Comparison of ENCODE assay signal across 14 cellular contexts in genomic region chr15:89052474-89052873, GRCh38. TPM values are rescaled to one million over a fixed set of nuclear protein-coding genes. Genes with fewer than 3 reads are reported as not detected.
A peak's percentile ranks its signal among the peaks of the same experiment; 100 is the strongest.
DNase-seq lines count a peak whose midpoint lies in the region; ATAC-seq and TF ChIP-seq lines count a peak whose summit lies in the region.
"Had no signal": no experiment of that assay in that cellular context is flagged by ENCODE, and none has a peak within 500 bp of the region (broad histone marks: within the 10 kb centered on the region; RNA-seq: fewer than 3 reads in every experiment).

No MANE protein-coding gene starts in this region.

- DNase-seq in GM03348 (ENCODE audit: low spot score) = peak; percentile 87
- peak; percentile 87 for DNase-seq in RPMI7951 (ENCODE audit: low read depth)
- peak; percentile 96 to 99 for DNase-seq in fibroblast of lung (ENCODE audit: low read depth in 2 of 2)
- DNase-seq in NCI-H446 (lab: John Stamatoyannopoulos, UW) = no peak
- DNase-seq in NCI-H82 treated with DMSO at 0.1 percent for 48 hours (lab: John Stamatoyannopoulos, UW; ENCODE audit: unreplicated experiment) = no peak
- no peak for DNase-seq in SW 1271 (lab: John Stamatoyannopoulos, UW)
- DNase-seq: activated naive CD8-positive, alpha-beta T cell treated with anti-CD3 and anti-CD28 coated beads, Interleukin-2, amount 10 ng/mL, durations not matched to agents 7 days and 5 days; DMS79; NCI-H2029 treated with DMSO at 0.1 percent for 48 hours; stimulated activated naive B cell treated with anti-CD40 and anti-IgM and Interleukin-4, amounts not matched to agents 10 μg/mL and 1 μg/mL and 100 μg/mL, for 72 hours had no signal

- no peaks in the 10 kb centered on the region for H3K79me2 ChIP-seq in fibroblast of lung (ENCODE audit: control insufficient read depth, insufficient read depth, low read length)

- H3K27me3 ChIP-seq in fibroblast of lung (ENCODE audit: control insufficient read depth, insufficient read depth, low read length) = no peaks in the 10 kb centered on the region
- H3K27me3 ChIP-seq in skeletal muscle tissue (ENCODE audit: control insufficient read depth in 3 of 3, insufficient read depth in 3 of 3, low read length in 3 of 3) = peaks cover 0 to 5% (median 0%) of the 10 kb centered on the region in 3 donors

- ATAC-seq in GM18907 (IDR thresholded peaks at IDR 0.05; ENCODE audit: unreplicated experiment) = no peak
- ATAC-seq: HCT116; Right ventricle myocardium inferior; stimulated activated naive B cell treated with anti-CD40 and anti-IgM and Interleukin-4, amounts not matched to agents 10 μg/mL and 1 μg/mL and 100 μg/mL, for 72 hours had no signal

- peaks cover 8% of the 10 kb centered on the region for H3K4me1 ChIP-seq in fibroblast of lung (ENCODE audit: control insufficient read depth, extremely low read depth, insufficient read depth, low read length)
- peaks cover 0 to 8% (median 0%) of the 10 kb centered on the region in 3 donors for H3K4me1 ChIP-seq in skeletal muscle tissue (ENCODE audit: control insufficient read depth in 3 of 3, insufficient read depth in 3 of 3, low read length in 3 of 3)

- no peak overlapping the region for H2AFZ ChIP-seq in fibroblast of lung (ENCODE audit: low read length)

- no peaks in the 10 kb centered on the region for H3K9me3 ChIP-seq in fibroblast of lung (ENCODE audit: control insufficient read depth, insufficient read depth, low read depth, low read length)
- H3K9me3 ChIP-seq in skeletal muscle tissue (ENCODE audit: control insufficient read depth in 3 of 3, low read length in 3 of 3) = no peaks in the 10 kb centered on the region

- H3K27ac ChIP-seq in fibroblast of lung (ENCODE audit: insufficient read depth, low read length) = peak overlapping the region; percentile 73
- H3K27ac ChIP-seq in skeletal muscle tissue (ENCODE audit: low read depth, low read length) = peak overlapping the region; percentile 51

- no peak overlapping the region for H3K4me2 ChIP-seq in fibroblast of lung (ENCODE audit: extremely low read depth, insufficient read depth, low read length)

- H4K20me1 ChIP-seq in fibroblast of lung (ENCODE audit: control insufficient read depth, extremely low read depth, insufficient read depth, low read length) = no peaks in the 10 kb centered on the region

- H3K9ac ChIP-seq in fibroblast of lung (ENCODE audit: insufficient read depth, low read length) (no peak overlapping the region), skeletal muscle tissue (ENCODE audit: low read depth in 1 of 3, low read length in 3 of 3) (no peak overlapping the region)

- H3K36me3 ChIP-seq in fibroblast of lung (ENCODE audit: control insufficient read depth, insufficient read depth, low read length) = no peaks in the 10 kb centered on the region
- no peaks in the 10 kb centered on the region for H3K36me3 ChIP-seq in skeletal muscle tissue (ENCODE audit: control insufficient read depth in 3 of 3, insufficient read depth in 3 of 3, low read length in 3 of 3)

- no peak for TF ChIP-seq CTCF in fibroblast of lung (conservative IDR thresholded peaks at IDR 0.05 in 1 of 2, IDR thresholded peaks at IDR 0.05 in 1 of 2; ENCODE audit: low read depth in 1 of 2, low read length in 2 of 2)

- H3K4me3 ChIP-seq in fibroblast of lung (replicated peaks in 1 of 4; ENCODE audit: control extremely low read depth in 1 of 4, insufficient read depth in 1 of 4, low read depth in 3 of 4, low read length in 4 of 4) = no peak overlapping the region
- H3K4me3 ChIP-seq in skeletal muscle tissue (ENCODE audit: low read length in 3 of 3) = no peak overlapping the region

RNA-seq across cellular contexts. Expression of gene ABHD2, which starts 35.8 kb away (rescaled TPM):
- 237 and 261 TPM in 2 replicates for total RNA-seq in RPMI7951 (2014; rRNA removed; shearing (Covaris generic))
- total RNA-seq in fibroblast of lung (42.9 and 84.9 TPM in 2 replicates), skeletal muscle tissue (23.0 TPM)
- polyA plus RNA-seq in fibroblast of lung = 39.5 and 55.3 TPM in 2 replicates
- 25.1 and 29.1 TPM in 2 replicates for polyA plus RNA-seq in fibroblast of lung (2012)
- 337 and 341 TPM in 2 replicates for polyA minus RNA-seq in fibroblast of lung (ENCODE audit: low replicate concordance)

Comparison
In these comparisons a context has a peak if more than half of its experiments do, and no peak if none do; other contexts are left out.
1. DNase-seq: peak in GM03348 (single experiment), RPMI7951 (single experiment) and fibroblast of lung (2 of 2); none in NCI-H446 (0 of 2), NCI-H82 treated with DMSO at 0.1 percent for 48 hours (single experiment) and SW 1271 (0 of 2).